In genomic region chrX:115459883-115460564, GRCh38 we compare ENCODE assay signal across 1 cellular context.
TF ChIP-seq lines count a peak whose summit lies in the region.

No MANE protein-coding gene starts in this region.

TF ChIP-seq in SK-N-SH treated with all-trans-retinoic acid at 6 μM for 48 hours, 23 proteins besides CTCF, POLR2A, EP300 and RAD21 (continued from another document):
- TF ChIP-seq CSRNP3 (CRISPR knock-in tag; IDR thresholded peaks at IDR 0.05), result no peak
